In genomic region chr21:38661296-38662223, GRCh38 we compare ENCODE assay signal across 8 cellular contexts.
A peak's percentile ranks its signal among the peaks of the same experiment; 100 is the strongest.
DNase-seq lines count a peak whose midpoint lies in the region; ATAC-seq, FAIRE-seq and TF ChIP-seq lines count a peak whose summit lies in the region.

No MANE protein-coding gene starts in this region.

- peak overlapping the region; percentile 47 to 50 for H3K4me3 ChIP-seq in muscle layer of colon (ENCODE audit: low read depth in 1 of 2, low read length in 2 of 2)

- H3K9me3 ChIP-seq in muscle layer of colon (ENCODE audit: low read length) = no peaks in the 10 kb centered on the region

- DNase-seq in DMS53 treated with DMSO at 0.1 percent for 48 hours (lab: John Stamatoyannopoulos, UW; ENCODE audit: unreplicated experiment) (peak; percentile 24), NOMO-1 treated with DMSO at 0.1 percent for 48 hours (lab: John Stamatoyannopoulos, UW; ENCODE audit: unreplicated experiment) (peak; percentile 30), GM10248 (ENCODE audit: extremely low spot score) (no peak)
- no peak for DNase-seq in stimulated activated CD4-positive, alpha-beta T cell treated with anti-CD3 and anti-CD28 coated beads, Interleukin-12 subunit alpha, Interleukin-12 subunit beta, amount 100 ng/mL, for 4 hours

- H3K9ac ChIP-seq in muscle layer of colon (ENCODE audit: low read length) = no peak overlapping the region

- POLR2A ChIA-PET in GM10248 (lab: Yijun Ruan, JAX) = no interaction called here

- no peaks in the 10 kb centered on the region for H3K36me3 ChIP-seq in muscle layer of colon (ENCODE audit: insufficient read depth, low read length)

- peaks cover 29 to 43% of the 10 kb centered on the region in 2 donors for H3K27me3 ChIP-seq in muscle layer of colon (ENCODE audit: control insufficient read depth in 1 of 2, insufficient read depth in 2 of 2, low read length in 2 of 2)

- no peak for TF ChIP-seq CTCF in GM10248 (IDR thresholded peaks at IDR 0.05; ENCODE audit: control extremely low read depth, extremely low read depth, low read depth, missing control alignments)

- CTCF ChIA-PET in GM10248 (lab: Yijun Ruan, JAX) = no interaction called here

- FAIRE-seq in endometrium (lab: Jason Lieb, UNC) = peak; percentile 35

- H3K27ac ChIP-seq in muscle layer of colon (ENCODE audit: low read depth, low read length) = no peak overlapping the region

- H3K4me1 ChIP-seq in muscle layer of colon (ENCODE audit: insufficient read depth, low read length) = no peaks in the 10 kb centered on the region

- ATAC-seq in HG03095 (IDR thresholded peaks at IDR 0.05; ENCODE audit: unreplicated experiment) = no peak
- no peak for ATAC-seq in HG03175 (IDR thresholded peaks at IDR 0.05; ENCODE audit: unreplicated experiment)

Comparison
In these comparisons a context has a peak if more than half of its experiments do, and no peak if none do; other contexts are left out.
1. DNase-seq: peak in DMS53 treated with DMSO at 0.1 percent for 48 hours (single experiment) and NOMO-1 treated with DMSO at 0.1 percent for 48 hours (single experiment); none in stimulated activated CD4-positive, alpha-beta T cell treated with anti-CD3 and anti-CD28 coated beads, Interleukin-12 subunit alpha, Interleukin-12 subunit beta, amount 100 ng/mL, for 4 hours (single experiment) and GM10248 (single experiment).